20 cellular contexts compared by ENCODE assay signal in genomic region chr12:97924122-97924521, GRCh38.
DNase-seq lines count a peak whose midpoint lies in the region; ATAC-seq and TF ChIP-seq lines count a peak whose summit lies in the region.
"Had no signal": no experiment of that assay in that cellular context is flagged by ENCODE, and none has a peak within 500 bp of the region (broad histone marks: within the 10 kb centered on the region; RNA-seq: fewer than 3 reads in every experiment).

No MANE protein-coding gene starts in this region.

- H3K36me3 ChIP-seq in MM.1S (replicated peaks; ENCODE audit: insufficient read depth, low read length), result no peaks in the 10 kb centered on the region
- no peaks in the 10 kb centered on the region for H3K36me3 ChIP-seq in mesendoderm (ENCODE audit: control insufficient read depth, insufficient read depth, low read length)
- no peaks in the 10 kb centered on the region for H3K36me3 ChIP-seq in GM23338 (ENCODE audit: insufficient read depth)
- H3K36me3 ChIP-seq: BLaER1 had no signal

- H3K4me3 ChIP-seq in MM.1S (ENCODE audit: low read length), result no peak overlapping the region
- no peak overlapping the region for H3K4me3 ChIP-seq in mesendoderm (ENCODE audit: low read length)
- no peak overlapping the region for H3K4me3 ChIP-seq in GM23338
- H3K4me3 ChIP-seq: BLaER1 had no signal

- no peak overlapping the region for H2BK120ac ChIP-seq in mesendoderm (ENCODE audit: low read depth, low read length)

- no peak overlapping the region for H3K4me3 Mint-ChIP-seq in GM23338
- H3K4me3 Mint-ChIP-seq: B cell; CD4-positive, CD25-positive, alpha-beta regulatory T cell; CD8-positive, alpha-beta T cell had no signal

- WGBS in mesendoderm (ENCODE audit: extremely low coverage, insufficient coverage, low lambda C conversion rate), result no CpG with 5 or more reads among the region's 4 CpGs

- no peaks in the 10 kb centered on the region for H3K79me2 ChIP-seq in MM.1S (ENCODE audit: low read length)
- no peaks in the 10 kb centered on the region for H3K79me2 ChIP-seq in mesendoderm (ENCODE audit: control insufficient read depth, insufficient read depth, low read length)
- no peaks in the 10 kb centered on the region for H3K79me2 ChIP-seq in GM23338 (replicated peaks; ENCODE audit: insufficient read depth)

- no peak overlapping the region for H2AK5ac ChIP-seq in mesendoderm (ENCODE audit: low read length)

- H3K4me2 ChIP-seq in MM.1S (ENCODE audit: low read depth, low read length), result peak overlapping the region; percentile 35; the same call in 1 of the 2 replicates
- no peak overlapping the region for H3K4me2 ChIP-seq in mesendoderm (ENCODE audit: low read length)
- no peak overlapping the region for H3K4me2 ChIP-seq in GM23338
- H3K4me2 ChIP-seq: BLaER1 had no signal

- no peak overlapping the region for H3K18ac ChIP-seq in mesendoderm (ENCODE audit: low read length)

- H3K27me3 Mint-ChIP-seq in GM23338 (ENCODE audit: insufficient read depth, low read depth, poor library complexity), result no peaks in the 10 kb centered on the region
- H3K27me3 Mint-ChIP-seq: B cell; CD4-positive, CD25-positive, alpha-beta regulatory T cell had no signal

- no peaks in the 10 kb centered on the region for H3K9me3 ChIP-seq in MM.1S (replicated peaks; ENCODE audit: insufficient read depth, low read length)
- H3K9me3 ChIP-seq: BLaER1, Caco-2 had no signal

- DNase-seq in DMS53 (lab: John Stamatoyannopoulos, UW) (peak; percentile 23), DMS53 treated with DMSO at 0.1 percent for 48 hours (lab: John Stamatoyannopoulos, UW; ENCODE audit: unreplicated experiment) (no peak), MM.1S (no peak), astrocyte of the hippocampus (ENCODE audit: low read depth, low spot score) (peak; percentile 31), mesendoderm (peak; percentile 15), NCI-H226 (no peak), GM23338 (ENCODE audit: low spot score) (no peak)
- no peak for DNase-seq in stimulated activated CD4-positive, alpha-beta T cell treated with anti-CD3 and anti-CD28 coated beads, Interleukin-4, amount 100 ng/mL, for 4 hours
- DNase-seq: Caco-2; CD4-positive, CD25-positive, alpha-beta regulatory T cell; CD8-positive, alpha-beta T cell; DMS153; DMS79 treated with DMSO at 0.1 percent for 48 hours; GF-D8; H7; HCEC 1CT had no signal

- H3K4me1 ChIP-seq in MM.1S (ENCODE audit: low read length) (peaks cover 12% of the 10 kb centered on the region), mesendoderm (ENCODE audit: control insufficient read depth, low read depth, low read length) (no peaks in the 10 kb centered on the region), GM23338 (ENCODE audit: insufficient read depth) (no peaks in the 10 kb centered on the region)
- H3K4me1 ChIP-seq: BLaER1, Caco-2 had no signal

- H3K27me3 ChIP-seq in MM.1S (replicated peaks; ENCODE audit: insufficient read depth, low read length) (no peaks in the 10 kb centered on the region), mesendoderm (ENCODE audit: insufficient read depth, low read length, poor library complexity) (no peaks in the 10 kb centered on the region), GM23338 (ENCODE audit: insufficient read depth) (no peaks in the 10 kb centered on the region)
- H3K27me3 ChIP-seq: BLaER1 had no signal

- H3K27ac Mint-ChIP-seq in GM23338, result no peak overlapping the region
- H3K27ac Mint-ChIP-seq: B cell; CD4-positive, CD25-positive, alpha-beta regulatory T cell; CD8-positive, alpha-beta T cell had no signal

- H3K9ac ChIP-seq in MM.1S (ENCODE audit: low read length) (no peak overlapping the region), mesendoderm (ENCODE audit: low read length) (no peak overlapping the region)
- H3K9ac ChIP-seq: BLaER1 had no signal

- no peak overlapping the region for H2BK15ac ChIP-seq in mesendoderm (replicated peaks; ENCODE audit: low read depth)

- no peak overlapping the region for H3K4ac ChIP-seq in mesendoderm (ENCODE audit: low read depth, low read length)

- no peak overlapping the region for H3K23ac ChIP-seq in mesendoderm (ENCODE audit: low read length)

- H3K27ac ChIP-seq in MM.1S (ENCODE audit: low read length), result no peak overlapping the region
- H3K27ac ChIP-seq in mesendoderm (ENCODE audit: low read depth, low read length), result no peak overlapping the region
- H3K27ac ChIP-seq in GM23338 (ENCODE audit: low read depth), result no peak overlapping the region
- H3K27ac ChIP-seq: 22Rv1, BLaER1, C4-2B had no signal

- no peaks in the 10 kb centered on the region for H3K4me1 Mint-ChIP-seq in GM23338
- H3K4me1 Mint-ChIP-seq: B cell; CD4-positive, CD25-positive, alpha-beta regulatory T cell had no signal

- H3K9me3 Mint-ChIP-seq in GM23338, result no peaks in the 10 kb centered on the region
- H3K9me3 Mint-ChIP-seq: CD8-positive, alpha-beta T cell had no signal

- ATAC-seq in GM23338, result no peak
- ATAC-seq: CD8-positive, alpha-beta T cell had no signal

- no peaks in the 10 kb centered on the region for H3F3A ChIP-seq in MM.1S (ENCODE audit: insufficient read depth, low read length)
- H3F3A ChIP-seq in GM23338 (replicated peaks; ENCODE audit: low read depth), result no peaks in the 10 kb centered on the region

- no peak overlapping the region for H2BK5ac ChIP-seq in mesendoderm (ENCODE audit: low read length)

- no peaks in the 10 kb centered on the region for H3K79me1 ChIP-seq in mesendoderm (ENCODE audit: low read length)

- H4K20me1 ChIP-seq in MM.1S (ENCODE audit: insufficient read depth, low read length) (no peaks in the 10 kb centered on the region), GM23338 (replicated peaks; ENCODE audit: insufficient read depth) (no peaks in the 10 kb centered on the region)
- H4K20me1 ChIP-seq: BLaER1 had no signal

- no peak overlapping the region for H4K5ac ChIP-seq in mesendoderm (ENCODE audit: low read length)

- no peak for TF ChIP-seq CTCF in MM.1S (IDR thresholded peaks at IDR 0.05; ENCODE audit: low read length)
- TF ChIP-seq CTCF in GM23338 (conservative IDR thresholded peaks at IDR 0.05; ENCODE audit: low read depth in 2 of 2), result no peak

- no peak overlapping the region for H4K8ac ChIP-seq in mesendoderm (ENCODE audit: low read depth, low read length)

- H2AFZ ChIP-seq in MM.1S (ENCODE audit: low read length) (no peak overlapping the region), GM23338 (no peak overlapping the region)

- H3K36me3 Mint-ChIP-seq in GM23338 (ENCODE audit: low read depth), result no peaks in the 10 kb centered on the region
- H3K36me3 Mint-ChIP-seq: CD4-positive, CD25-positive, alpha-beta regulatory T cell; CD8-positive, alpha-beta T cell had no signal

- H3K9me2 ChIP-seq in MM.1S (replicated peaks; ENCODE audit: insufficient read depth, low read length), result no peaks in the 10 kb centered on the region
- H3K9me2 ChIP-seq in GM23338 (ENCODE audit: insufficient read depth), result peaks cover 2% of the 10 kb centered on the region; the same call in 1 of the 2 replicates

- H3K56ac ChIP-seq in mesendoderm (ENCODE audit: low read length), result no peak overlapping the region

TF ChIP-seq in GM23338, 12 proteins besides CTCF, POLR2A, EP300 and RAD21:
- no peak for TF ChIP-seq REST (IDR thresholded peaks at IDR 0.05; ENCODE audit: unreplicated experiment)
- no peak for TF ChIP-seq ZNF331 (CRISPR knock-in tag; IDR thresholded peaks at IDR 0.05; ENCODE audit: low read depth)

Comparison
In these comparisons a context has a peak if more than half of its experiments do, and no peak if none do; other contexts are left out.
1. DNase-seq: peak in DMS53 (single experiment), astrocyte of the hippocampus (single experiment) and mesendoderm (single experiment); none in DMS53 treated with DMSO at 0.1 percent for 48 hours (single experiment), MM.1S (single experiment), NCI-H226 (single experiment), GM23338 (single experiment) and stimulated activated CD4-positive, alpha-beta T cell treated with anti-CD3 and anti-CD28 coated beads, Interleukin-4, amount 100 ng/mL, for 4 hours (0 of 2).